ENCODE assay signal across 1 cellular context in the genomic region with DNA sequence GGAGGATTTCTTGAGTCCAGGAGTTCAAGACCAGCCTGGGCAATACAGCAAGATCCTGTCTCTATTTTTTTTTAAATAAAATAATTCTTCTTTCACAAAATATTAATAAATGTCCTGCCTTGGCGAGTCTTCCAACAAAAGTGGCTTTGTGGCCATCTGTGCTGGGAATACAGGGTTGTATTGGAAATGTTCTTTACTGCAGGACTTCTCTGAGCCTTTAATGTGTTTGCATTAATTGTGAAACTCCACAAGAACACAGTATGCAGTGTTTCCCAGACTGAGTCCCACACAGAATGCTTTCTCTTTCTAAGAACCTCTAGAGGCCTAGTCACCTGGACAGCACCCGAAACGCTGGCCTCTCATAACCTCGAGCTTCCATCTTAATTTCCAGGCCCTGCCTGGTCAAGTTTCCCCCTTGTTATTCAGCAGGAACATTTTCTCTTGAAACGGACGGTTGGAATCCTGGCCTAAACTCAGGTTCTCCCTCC.
TF ChIP-seq lines count a peak whose summit lies in the region.

No MANE protein-coding gene starts in this region.

TF ChIP-seq in SK-N-SH treated with all-trans-retinoic acid at 6 μM for 48 hours, 23 proteins besides CTCF, POLR2A, EP300 and RAD21 (continued from another document):
- TF ChIP-seq, protein P1, sequence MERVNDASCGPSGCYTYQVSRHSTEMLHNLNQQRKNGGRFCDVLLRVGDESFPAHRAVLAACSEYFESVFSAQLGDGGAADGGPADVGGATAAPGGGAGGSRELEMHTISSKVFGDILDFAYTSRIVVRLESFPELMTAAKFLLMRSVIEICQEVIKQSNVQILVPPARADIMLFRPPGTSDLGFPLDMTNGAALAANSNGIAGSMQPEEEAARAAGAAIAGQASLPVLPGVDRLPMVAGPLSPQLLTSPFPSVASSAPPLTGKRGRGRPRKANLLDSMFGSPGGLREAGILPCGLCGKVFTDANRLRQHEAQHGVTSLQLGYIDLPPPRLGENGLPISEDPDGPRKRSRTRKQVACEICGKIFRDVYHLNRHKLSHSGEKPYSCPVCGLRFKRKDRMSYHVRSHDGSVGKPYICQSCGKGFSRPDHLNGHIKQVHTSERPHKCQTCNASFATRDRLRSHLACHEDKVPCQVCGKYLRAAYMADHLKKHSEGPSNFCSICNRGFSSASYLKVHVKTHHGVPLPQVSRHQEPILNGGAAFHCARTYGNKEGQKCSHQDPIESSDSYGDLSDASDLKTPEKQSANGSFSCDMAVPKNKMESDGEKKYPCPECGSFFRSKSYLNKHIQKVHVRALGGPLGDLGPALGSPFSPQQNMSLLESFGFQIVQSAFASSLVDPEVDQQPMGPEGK (CRISPR knock-in tag; IDR thresholded peaks at IDR 0.05; ENCODE audit: borderline replicate concordance) = no peak
- no peak for TF ChIP-seq OSR1 (CRISPR knock-in tag; IDR thresholded peaks at IDR 0.05)
